In the genomic region with DNA sequence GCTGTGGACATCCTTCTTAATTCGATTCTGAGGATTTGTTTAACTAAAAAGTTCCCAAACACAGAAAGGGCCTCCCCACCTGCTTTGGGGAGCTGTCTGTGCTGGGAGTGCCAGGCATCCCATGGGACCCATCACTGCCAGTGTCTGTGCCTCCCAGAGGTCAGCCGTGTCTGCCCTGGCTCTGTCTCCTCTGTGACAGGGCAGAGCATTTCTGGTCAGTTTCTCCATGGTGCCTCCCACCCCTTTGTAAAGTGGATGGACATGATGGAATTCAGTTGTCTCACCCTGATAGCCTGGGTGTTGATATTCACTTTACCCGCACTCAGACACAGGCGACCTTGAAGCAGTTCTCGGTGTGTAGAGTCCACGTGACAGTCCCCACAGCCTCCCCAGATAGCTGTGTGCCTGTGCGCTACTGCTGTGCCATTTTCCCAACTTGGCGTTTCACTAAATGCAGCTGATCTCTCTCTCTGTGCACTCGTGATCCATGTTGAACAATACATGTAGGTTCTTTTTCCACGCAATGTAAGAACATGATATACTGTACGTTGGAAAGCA, we compare ENCODE assay signal across 23 cellular contexts.
DNase-seq lines count a peak whose midpoint lies in the region; ATAC-seq and TF ChIP-seq lines count a peak whose summit lies in the region.
"Had no signal": no experiment of that assay in that cellular context is flagged by ENCODE, and none has a peak within 500 bp of the region (broad histone marks: within the 10 kb centered on the region; RNA-seq: fewer than 3 reads in every experiment).

No MANE protein-coding gene starts in this region.

- H3K4me3 ChIP-seq in left ventricle myocardium inferior (no peak overlapping the region), skeletal muscle tissue (ENCODE audit: low read length in 3 of 3) (no peak overlapping the region), prostate gland (no peak overlapping the region)
- H3K4me3 ChIP-seq: BLaER1 treated with 17β-estradiol and CSF1 and Interleukin-3, amounts not matched to agents 10 nM and 100 nM had no signal

- no peak for TF ChIP-seq CTCF in left ventricle myocardium inferior (IDR thresholded peaks at IDR 0.05; ENCODE audit: borderline replicate concordance)
- TF ChIP-seq CTCF in prostate gland (IDR thresholded peaks at IDR 0.05), result no peak

- no peaks in the 10 kb centered on the region for H3K27me3 Mint-ChIP-seq in activated naive CD8-positive, alpha-beta T cell treated with anti-CD3 and anti-CD28 coated beads, Interleukin-2, amount 50 U/mL, for 24 hours
- no peaks in the 10 kb centered on the region for H3K27me3 Mint-ChIP-seq in activated naive CD8-positive, alpha-beta T cell treated with anti-CD3 and anti-CD28 coated beads for 36 hours
- no peaks in the 10 kb centered on the region for H3K27me3 Mint-ChIP-seq in central memory CD8-positive, alpha-beta T cell
- H3K27me3 Mint-ChIP-seq: CD4-positive, alpha-beta memory T cell had no signal

- no peaks in the 10 kb centered on the region for H3K9me3 Mint-ChIP-seq in activated naive CD8-positive, alpha-beta T cell treated with anti-CD3 and anti-CD28 coated beads, Interleukin-2, amount 50 U/mL, for 24 hours
- no peaks in the 10 kb centered on the region for H3K9me3 Mint-ChIP-seq in activated naive CD8-positive, alpha-beta T cell treated with anti-CD3 and anti-CD28 coated beads for 36 hours
- H3K9me3 Mint-ChIP-seq in central memory CD8-positive, alpha-beta T cell, result no peaks in the 10 kb centered on the region
- H3K9me3 Mint-ChIP-seq: CD4-positive, alpha-beta memory T cell had no signal

- peak overlapping the region; percentile 11 for H3K27ac Mint-ChIP-seq in activated naive CD8-positive, alpha-beta T cell treated with anti-CD3 and anti-CD28 coated beads, Interleukin-2, amount 50 U/mL, for 24 hours
- H3K27ac Mint-ChIP-seq in activated naive CD8-positive, alpha-beta T cell treated with anti-CD3 and anti-CD28 coated beads for 36 hours, result no peak overlapping the region
- H3K27ac Mint-ChIP-seq in central memory CD8-positive, alpha-beta T cell (ENCODE audit: low read depth), result peak overlapping the region; percentile 64

- no peak for ATAC-seq in activated naive CD8-positive, alpha-beta T cell treated with anti-CD3 and anti-CD28 coated beads, Interleukin-2, amount 50 U/mL, for 24 hours
- ATAC-seq in central memory CD8-positive, alpha-beta T cell (replicated peaks; ENCODE audit: extremely low read depth, poor library complexity, severe bottlenecking), result no peak
- ATAC-seq in HG02938 (IDR thresholded peaks at IDR 0.05; ENCODE audit: unreplicated experiment), result no peak

- H3K9me3 ChIP-seq in left ventricle myocardium inferior (replicated peaks) (no peaks in the 10 kb centered on the region), skeletal muscle tissue (ENCODE audit: control insufficient read depth in 3 of 3, low read length in 3 of 3) (no peaks in the 10 kb centered on the region), prostate gland (no peaks in the 10 kb centered on the region)
- H3K9me3 ChIP-seq: Caco-2 had no signal

- H3K27ac ChIP-seq in left ventricle myocardium inferior (replicated peaks) (peak overlapping the region; percentile 87), skeletal muscle tissue (ENCODE audit: low read depth, low read length) (peak overlapping the region; percentile 65), prostate gland (no peak overlapping the region)
- H3K27ac ChIP-seq: 22Rv1 had no signal

- no peak overlapping the region for H3K9ac ChIP-seq in skeletal muscle tissue (ENCODE audit: low read depth in 1 of 3, low read length in 3 of 3)

- WGBS in prostate gland, result 86% methylated on average over 11 of the region's 11 CpGs

- H3K36me3 Mint-ChIP-seq in activated naive CD8-positive, alpha-beta T cell treated with anti-CD3 and anti-CD28 coated beads, Interleukin-2, amount 50 U/mL, for 24 hours (ENCODE audit: low read depth), result peaks cover 5% of the 10 kb centered on the region
- peaks cover 6% of the 10 kb centered on the region for H3K36me3 Mint-ChIP-seq in activated naive CD8-positive, alpha-beta T cell treated with anti-CD3 and anti-CD28 coated beads for 36 hours
- peaks cover 10% of the 10 kb centered on the region for H3K36me3 Mint-ChIP-seq in central memory CD8-positive, alpha-beta T cell (ENCODE audit: insufficient read depth)

- no peak for DNase-seq in activated naive CD8-positive, alpha-beta T cell treated with anti-CD3 and anti-CD28 coated beads, Interleukin-2, amount 50 U/mL, for 24 hours
- DNase-seq in activated naive CD8-positive, alpha-beta T cell treated with anti-CD3 and anti-CD28 coated beads for 36 hours, result no peak
- no peak for DNase-seq in central memory CD8-positive, alpha-beta T cell (ENCODE audit: low spot score in 2 of 2)
- DNase-seq in left ventricle myocardium inferior (peak; percentile 40), epidermal melanocyte (ENCODE audit: insufficient read length, low spot score) (no peak), prostate gland (ENCODE audit: low spot score) (no peak)
- DNase-seq: ACHN; Caco-2; CD4-positive, alpha-beta memory T cell; DMS 273 treated with DMSO at 0.1 percent for 48 hours; DMS79 treated with DMSO at 0.1 percent for 48 hours; H7; Kasumi-1; NCI-H1417; NCI-H1694 treated with DMSO at 0.1 percent for 48 hours; NCI-H2081 treated with DMSO at 0.1 percent for 48 hours; NCI-H2171 treated with DMSO at 0.1 percent for 48 hours; NCI-H524 treated with DMSO at 0.1 percent for 48 hours; SHP77 treated with DMSO at 0.1 percent for 48 hours had no signal

- peaks cover 50% of the 10 kb centered on the region for H3K4me1 ChIP-seq in left ventricle myocardium inferior
- peaks cover 17 to 36% (median 25%) of the 10 kb centered on the region in 3 donors for H3K4me1 ChIP-seq in skeletal muscle tissue (ENCODE audit: control insufficient read depth in 3 of 3, insufficient read depth in 3 of 3, low read length in 3 of 3)
- H3K4me1 ChIP-seq in prostate gland (replicated peaks), result no peaks in the 10 kb centered on the region
- H3K4me1 ChIP-seq: Caco-2 had no signal

- no peak for TF ChIP-seq POLR2A in prostate gland (IDR thresholded peaks at IDR 0.05)

- H3K27me3 ChIP-seq in left ventricle myocardium inferior (ENCODE audit: low read depth) (no peaks in the 10 kb centered on the region), skeletal muscle tissue (ENCODE audit: control insufficient read depth in 3 of 3, insufficient read depth in 3 of 3, low read length in 3 of 3) (no peaks in the 10 kb centered on the region), prostate gland (replicated peaks; ENCODE audit: insufficient read depth) (no peaks in the 10 kb centered on the region)
- H3K27me3 ChIP-seq: BLaER1 treated with 17β-estradiol and CSF1 and Interleukin-3, amounts not matched to agents 10 nM and 100 nM had no signal

- H3K4me3 Mint-ChIP-seq in activated naive CD8-positive, alpha-beta T cell treated with anti-CD3 and anti-CD28 coated beads, Interleukin-2, amount 50 U/mL, for 24 hours, result no peak overlapping the region
- no peak overlapping the region for H3K4me3 Mint-ChIP-seq in activated naive CD8-positive, alpha-beta T cell treated with anti-CD3 and anti-CD28 coated beads for 36 hours
- no peak overlapping the region for H3K4me3 Mint-ChIP-seq in central memory CD8-positive, alpha-beta T cell

- intact Hi-C loops in left ventricle myocardium inferior (cut with micrococcal nuclease), result no loop called here
- intact Hi-C loops in prostate gland (cut with DNase I), result no loop called here

- H3K36me3 ChIP-seq in left ventricle myocardium inferior (peaks cover 38% of the 10 kb centered on the region), skeletal muscle tissue (ENCODE audit: control insufficient read depth in 3 of 3, insufficient read depth in 3 of 3, low read length in 3 of 3) (peaks cover 16 to 29% (median 28%) of the 10 kb centered on the region in 3 donors), prostate gland (no peaks in the 10 kb centered on the region)

- H3K4me1 Mint-ChIP-seq in activated naive CD8-positive, alpha-beta T cell treated with anti-CD3 and anti-CD28 coated beads, Interleukin-2, amount 50 U/mL, for 24 hours, result peaks cover 7% of the 10 kb centered on the region
- H3K4me1 Mint-ChIP-seq in activated naive CD8-positive, alpha-beta T cell treated with anti-CD3 and anti-CD28 coated beads for 36 hours, result peaks cover 11% of the 10 kb centered on the region
- H3K4me1 Mint-ChIP-seq in central memory CD8-positive, alpha-beta T cell, result peaks cover 6% of the 10 kb centered on the region

Comparison
In these comparisons a context has a peak if more than half of its experiments do, and no peak if none do; other contexts are left out.
1. H3K27ac ChIP-seq: peak in left ventricle myocardium inferior (single experiment) and skeletal muscle tissue (single experiment); none in prostate gland (0 of 2).